Comparison of ENCODE assay signal across 14 cellular contexts in the genomic region with DNA sequence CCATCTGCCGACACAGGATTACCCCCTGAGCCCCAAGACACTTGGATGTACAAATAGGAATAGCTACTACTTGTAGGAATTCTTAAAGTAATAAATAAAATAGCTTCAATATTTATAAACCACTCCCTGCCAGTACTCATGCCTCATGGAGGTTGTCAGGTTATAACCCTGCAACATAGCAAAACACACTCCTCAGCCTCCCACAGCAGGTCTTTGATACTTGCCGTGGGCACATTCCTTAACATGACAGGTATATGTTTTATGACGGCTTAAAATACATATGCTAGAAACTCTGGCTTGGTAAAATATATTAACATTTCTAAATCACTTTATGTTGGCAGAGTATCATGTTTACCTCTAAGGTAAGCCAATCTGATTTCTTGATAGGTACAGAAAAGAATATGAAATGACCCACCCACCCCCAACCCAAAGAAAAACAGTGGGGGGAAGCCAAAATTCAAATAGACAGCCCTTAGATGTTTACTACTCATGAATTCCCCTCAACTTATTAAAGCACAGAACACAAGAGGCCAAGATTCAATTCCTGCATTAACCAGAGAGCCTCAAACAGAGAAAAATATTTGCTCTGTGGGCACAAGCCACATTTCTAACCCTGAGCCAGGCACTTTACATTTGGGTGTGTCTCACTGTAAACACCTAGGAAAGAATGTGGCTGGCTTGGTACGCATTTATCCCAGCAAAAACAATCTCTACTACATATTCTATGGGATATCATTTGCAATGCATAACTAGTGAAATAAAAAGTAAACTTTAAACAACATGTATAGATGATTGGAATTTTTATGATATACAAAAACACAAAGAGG.
DNase-seq lines count a peak whose midpoint lies in the region; ATAC-seq and TF ChIP-seq lines count a peak whose summit lies in the region.
"Had no signal": no experiment of that assay in that cellular context is flagged by ENCODE, and none has a peak within 500 bp of the region (broad histone marks: within the 10 kb centered on the region; RNA-seq: fewer than 3 reads in every experiment).

No MANE protein-coding gene starts in this region.

- H3K9ac ChIP-seq in mesendoderm (ENCODE audit: low read length): no peak overlapping the region

- H3K27me3 ChIP-seq in mesendoderm (ENCODE audit: insufficient read depth, low read length, poor library complexity): no peaks in the 10 kb centered on the region
- H3K27me3 ChIP-seq in upper lobe of right lung: no peaks in the 10 kb centered on the region

- no peak overlapping the region for H3K4me3 ChIP-seq in mesendoderm (ENCODE audit: low read length)
- no peak overlapping the region for H3K4me3 ChIP-seq in upper lobe of right lung

- H3K79me2 ChIP-seq in mesendoderm (ENCODE audit: control insufficient read depth, insufficient read depth, low read length): peaks cover 56% of the 10 kb centered on the region

- intact Hi-C loops in upper lobe of right lung (cut with DNase I): no loop called here

- H4K5ac ChIP-seq in mesendoderm (ENCODE audit: low read length): no peak overlapping the region

- no peak overlapping the region for H2BK5ac ChIP-seq in mesendoderm (ENCODE audit: low read length)

- no peaks in the 10 kb centered on the region for H3K9me3 ChIP-seq in upper lobe of right lung

- H4K8ac ChIP-seq in mesendoderm (ENCODE audit: low read depth, low read length): no peak overlapping the region

- no peak overlapping the region for H3K4ac ChIP-seq in mesendoderm (ENCODE audit: low read depth, low read length)

- peaks cover 16% of the 10 kb centered on the region for H3K79me1 ChIP-seq in mesendoderm (ENCODE audit: low read length)

- in situ Hi-C loops in T47D (cut with HindIII; ENCODE audit: low pct_unique_long_range_greater_than_20kb, low sequenced_read_pairs): no loop called here

- H3K56ac ChIP-seq in mesendoderm (ENCODE audit: low read length): peak overlapping the region; percentile 17

- WGBS in mesendoderm (ENCODE audit: extremely low coverage, insufficient coverage, low lambda C conversion rate): no CpG with 5 or more reads among the region's 4 CpGs

- ATAC-seq in upper lobe of right lung: peak; percentile 85
- ATAC-seq in HG03342 (IDR thresholded peaks at IDR 0.05; ENCODE audit: unreplicated experiment): no peak
- ATAC-seq: CD8-positive, alpha-beta T cell; right cardiac atrium had no signal

- H3K23ac ChIP-seq in mesendoderm (ENCODE audit: low read length): no peak overlapping the region

- no peak overlapping the region for H3K18ac ChIP-seq in mesendoderm (ENCODE audit: low read length)

- TF ChIP-seq CTCF in upper lobe of right lung (IDR thresholded peaks at IDR 0.05): no peak

- no peak for TF ChIP-seq RAD21 in Ishikawa (IDR thresholded peaks at IDR 0.05; ENCODE audit: low read depth)

- H3K36me3 ChIP-seq in mesendoderm (ENCODE audit: control insufficient read depth, insufficient read depth, low read length) (peaks cover 2% of the 10 kb centered on the region), upper lobe of right lung (no peaks in the 10 kb centered on the region)

- no peak overlapping the region for H2BK120ac ChIP-seq in mesendoderm (ENCODE audit: low read depth, low read length)

- TF ChIP-seq EP300 in Ishikawa (IDR thresholded peaks at IDR 0.05; ENCODE audit: borderline replicate concordance): no peak

- H3K27ac ChIP-seq in mesendoderm (ENCODE audit: low read depth, low read length) (no peak overlapping the region), upper lobe of right lung (peak overlapping the region; percentile 13)

- no peak overlapping the region for H2BK15ac ChIP-seq in mesendoderm (replicated peaks; ENCODE audit: low read depth)

- H3K4me1 ChIP-seq in mesendoderm (ENCODE audit: control insufficient read depth, low read depth, low read length): peaks cover 4% of the 10 kb centered on the region
- H3K4me1 ChIP-seq in upper lobe of right lung: no peaks in the 10 kb centered on the region

- H3K4me2 ChIP-seq in mesendoderm (ENCODE audit: low read length): no peak overlapping the region

- peak; percentile 66 to 95 for DNase-seq in T47D (ENCODE audit: low read depth in 1 of 2, low spot score in 1 of 2)
- DNase-seq in mesendoderm: no peak
- DNase-seq in upper lobe of right lung: no peak
- DNase-seq in GOT3 (lab: John Stamatoyannopoulos, UW): no peak
- DNase-seq in retina: no peak
- DNase-seq: activated CD4-positive, alpha-beta T cell treated with anti-CD3 and anti-CD28 coated beads, Interleukin-2, amount 50 U/mL, for 1 hour; aorta; CD8-positive, alpha-beta T cell; GF-D8; HCEC 1CT; right cardiac atrium; stimulated activated naive CD4-positive, alpha-beta T cell had no signal

- H2AK5ac ChIP-seq in mesendoderm (ENCODE audit: low read length): no peak overlapping the region

TF ChIP-seq in Ishikawa, 13 proteins besides CTCF, POLR2A, EP300 and RAD21:
- no peak for TF ChIP-seq YY1 (IDR thresholded peaks at IDR 0.05; ENCODE audit: low read depth)
- TF ChIP-seq, protein P1, sequence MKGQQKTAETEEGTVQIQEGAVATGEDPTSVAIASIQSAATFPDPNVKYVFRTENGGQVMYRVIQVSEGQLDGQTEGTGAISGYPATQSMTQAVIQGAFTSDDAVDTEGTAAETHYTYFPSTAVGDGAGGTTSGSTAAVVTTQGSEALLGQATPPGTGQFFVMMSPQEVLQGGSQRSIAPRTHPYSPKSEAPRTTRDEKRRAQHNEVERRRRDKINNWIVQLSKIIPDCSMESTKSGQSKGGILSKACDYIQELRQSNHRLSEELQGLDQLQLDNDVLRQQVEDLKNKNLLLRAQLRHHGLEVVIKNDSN (IDR thresholded peaks at IDR 0.05): no peak
- no peak for TF ChIP-seq CEBPB (IDR thresholded peaks at IDR 0.05)
- TF ChIP-seq, protein P2, sequence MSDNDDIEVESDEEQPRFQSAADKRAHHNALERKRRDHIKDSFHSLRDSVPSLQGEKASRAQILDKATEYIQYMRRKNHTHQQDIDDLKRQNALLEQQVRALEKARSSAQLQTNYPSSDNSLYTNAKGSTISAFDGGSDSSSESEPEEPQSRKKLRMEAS (IDR thresholded peaks at IDR 0.05): 0 out of 2 replicates have a peak, but pooled peaks have one; percentile 9
- peak; percentile 58 for TF ChIP-seq TEAD4 (IDR thresholded peaks at IDR 0.05)
- peak; percentile 20; the same call in 1 of the 2 replicates for TF ChIP-seq NFIC (IDR thresholded peaks at IDR 0.05)

Comparison
In these comparisons a context has a peak if more than half of its experiments do, and no peak if none do; other contexts are left out.
1. DNase-seq: peak in T47D (2 of 2); none in mesendoderm (single experiment), upper lobe of right lung (single experiment), GOT3 (single experiment) and retina (single experiment).